In the genomic region with DNA sequence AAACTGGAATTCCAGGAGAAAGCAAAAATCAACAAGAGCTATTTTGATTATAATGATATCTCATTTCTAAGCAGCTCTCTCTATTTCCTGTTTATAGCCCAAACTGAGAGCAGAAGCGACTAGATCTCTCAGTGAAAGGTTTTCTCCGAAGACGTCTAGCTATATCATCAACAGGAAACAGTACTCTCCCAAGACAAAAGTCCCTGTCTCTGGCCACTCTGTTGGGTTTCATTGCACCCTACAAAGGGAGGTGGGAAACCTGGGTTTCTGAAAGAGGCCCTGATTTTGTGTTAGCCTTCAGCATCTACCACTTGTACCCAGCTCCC, we compare ENCODE assay signal across 10 cellular contexts.
A peak's percentile ranks its signal among the peaks of the same experiment; 100 is the strongest.
DNase-seq lines count a peak whose midpoint lies in the region; ATAC-seq and TF ChIP-seq lines count a peak whose summit lies in the region.
"Had no signal": no experiment of that assay in that cellular context is flagged by ENCODE, and none has a peak within 500 bp of the region (broad histone marks: within the 10 kb centered on the region; RNA-seq: fewer than 3 reads in every experiment).

No MANE protein-coding gene starts in this region.

- peak overlapping the region; percentile 68 to 83 (median 72) for H3K4me2 ChIP-seq in BLaER1 treated with 17β-estradiol and CSF1 and Interleukin-3, amounts not matched to agents 10 nM and 100 nM
- H3K4me2 ChIP-seq in hepatocyte, result no peak overlapping the region

- no peak overlapping the region; a peak in 1 of 22 replicates for H3K9ac ChIP-seq in BLaER1 treated with 17β-estradiol and CSF1 and Interleukin-3, amounts not matched to agents 10 nM and 100 nM

- DNase-seq in hepatocyte (ENCODE audit: low spot score) (no peak), NCI-H69 (lab: John Stamatoyannopoulos, UW) (no peak), kidney glomerular epithelial cell (lab: John Stamatoyannopoulos, UW) (no peak), aorta (no peak), AG20443 (ENCODE audit: low spot score) (no peak)
- DNase-seq: cerebellar nuclear complex; stimulated activated CD4-positive, alpha-beta T cell treated with anti-CD3 and anti-CD28 coated beads, Interleukin-2, amount 100 ng/mL, for 48 hours had no signal

- no peak overlapping the region for H3K4me3 ChIP-seq in BLaER1 treated with 17β-estradiol and CSF1 and Interleukin-3, amounts not matched to agents 10 nM and 100 nM
- H3K4me3 ChIP-seq in hepatocyte (no peak overlapping the region), aorta (ENCODE audit: low read length in 2 of 2) (no peak overlapping the region)

- H4K20me1 ChIP-seq in BLaER1 treated with 17β-estradiol and CSF1 and Interleukin-3, amounts not matched to agents 10 nM and 100 nM, result peaks cover 0 to 27% (median 6%) of the 10 kb centered on the region in 11 experiments; a peak in 8 of 22 replicates
- H4K20me1 ChIP-seq in hepatocyte (ENCODE audit: insufficient read depth, poor library complexity, severe bottlenecking), result no peaks in the 10 kb centered on the region

- H3K36me3 Mint-ChIP-seq in IgD-negative memory B cell, result no peaks in the 10 kb centered on the region

- no peaks in the 10 kb centered on the region for H3K27me3 Mint-ChIP-seq in IgD-negative memory B cell

- intact Hi-C loops in aorta (cut with DNase I), result no loop called here

- no peak for TF ChIP-seq CTCF in hepatocyte (IDR thresholded peaks at IDR 0.05; ENCODE audit: poor library complexity)

- ATAC-seq in GM21360 (IDR thresholded peaks at IDR 0.05; ENCODE audit: unreplicated experiment), result peak; percentile 28
- ATAC-seq in aorta (ENCODE audit: low FRiP score), result no peak

- H3K9me2 ChIP-seq in hepatocyte (replicated peaks; ENCODE audit: insufficient read depth), result no peaks in the 10 kb centered on the region

- H3K79me2 ChIP-seq in hepatocyte, result no peaks in the 10 kb centered on the region

- H3K4me1 Mint-ChIP-seq in IgD-negative memory B cell, result peaks cover 50 to 79% (median 59%) of the 10 kb centered on the region in 3 donors

- 40% methylated on average over 3 of the region's 3 CpGs for WGBS in hepatocyte (ENCODE audit: low lambda C conversion rate, missing lambda C conversion rate)
- 11 to 30% methylated on average over 3 of the region's 3 CpGs for WGBS in aorta, 2 donors

- H3K4me3 Mint-ChIP-seq in IgD-negative memory B cell, result peak overlapping the region; percentile 44 to 92 (median 80)

- peak overlapping the region in 3 of 11 experiments; percentile 6 to 77 (median 51); a peak in 3 of 22 replicates for H3K27ac ChIP-seq in BLaER1 treated with 17β-estradiol and CSF1 and Interleukin-3, amounts not matched to agents 10 nM and 100 nM
- H3K27ac ChIP-seq in hepatocyte (peak overlapping the region; percentile 1), aorta (ENCODE audit: low read depth in 1 of 2, low read length in 2 of 2) (no peak overlapping the region)

- H3K27ac Mint-ChIP-seq in IgD-negative memory B cell, result peak overlapping the region; percentile 94 to 98 (median 97)

- no peaks in the 10 kb centered on the region; a peak in 1 of 22 replicates for H3K9me3 ChIP-seq in BLaER1 treated with 17β-estradiol and CSF1 and Interleukin-3, amounts not matched to agents 10 nM and 100 nM (replicated peaks in 1 of 11)
- no peaks in the 10 kb centered on the region for H3K9me3 ChIP-seq in hepatocyte (ENCODE audit: low read depth)
- H3K9me3 ChIP-seq in aorta (ENCODE audit: control insufficient read depth, low read length), result no peaks in the 10 kb centered on the region

- peaks cover 0 to 82% (median 21%) of the 10 kb centered on the region in 11 experiments; a peak in 13 of 22 replicates for H3K27me3 ChIP-seq in BLaER1 treated with 17β-estradiol and CSF1 and Interleukin-3, amounts not matched to agents 10 nM and 100 nM
- H3K27me3 ChIP-seq in hepatocyte, result no peaks in the 10 kb centered on the region
- no peaks in the 10 kb centered on the region for H3K27me3 ChIP-seq in aorta (ENCODE audit: control insufficient read depth in 1 of 2, insufficient read depth in 2 of 2, low read length in 1 of 2)

- no peaks in the 10 kb centered on the region for H3K9me3 Mint-ChIP-seq in IgD-negative memory B cell

- no peaks in the 10 kb centered on the region for H3K36me3 ChIP-seq in BLaER1 treated with 17β-estradiol and CSF1 and Interleukin-3, amounts not matched to agents 10 nM and 100 nM
- H3K36me3 ChIP-seq in hepatocyte (replicated peaks; ENCODE audit: insufficient read depth, low read depth), result no peaks in the 10 kb centered on the region
- H3K36me3 ChIP-seq in aorta (ENCODE audit: control insufficient read depth in 1 of 2, insufficient read depth in 2 of 2, low read length in 1 of 2), result no peaks in the 10 kb centered on the region

- H2AFZ ChIP-seq in hepatocyte, result no peak overlapping the region

- H3K4me1 ChIP-seq in BLaER1 treated with 17β-estradiol and CSF1 and Interleukin-3, amounts not matched to agents 10 nM and 100 nM, result peaks cover 38 to 64% (median 49%) of the 10 kb centered on the region in 10 experiments
- no peaks in the 10 kb centered on the region for H3K4me1 ChIP-seq in hepatocyte (ENCODE audit: insufficient read depth)
- peaks cover 0 to 3% of the 10 kb centered on the region in 2 donors for H3K4me1 ChIP-seq in aorta (ENCODE audit: control insufficient read depth in 1 of 2, insufficient read depth in 2 of 2, low read length in 2 of 2)
